In genomic region chr16:75256871-75257343, GRCh38 we compare ENCODE assay signal across 9 cellular contexts. TPM values are rescaled to one million over a fixed set of nuclear protein-coding genes. Genes with fewer than 3 reads are reported as not detected.
DNase-seq lines count a peak whose midpoint lies in the region; ATAC-seq and TF ChIP-seq lines count a peak whose summit lies in the region.
"Had no signal": no experiment of that assay in that cellular context is flagged by ENCODE, and none has a peak within 500 bp of the region (broad histone marks: within the 10 kb centered on the region; RNA-seq: fewer than 3 reads in every experiment).

No MANE protein-coding gene starts in this region.

- H3K4me3 ChIP-seq in HEK293 (ENCODE audit: low read depth, low read length), result no peak overlapping the region
- no peak overlapping the region for H3K4me3 ChIP-seq in body of pancreas
- peak overlapping the region in 1 of 4 donors; percentile 28 for H3K4me3 ChIP-seq in stomach

- no peak for ATAC-seq in body of pancreas

- no peak for TF ChIP-seq EP300 in stomach (IDR thresholded peaks at IDR 0.05)

- DNase-seq in body of pancreas (peak in 2 of 4 donors; percentile 28 to 34), islet precursor cell (peak; percentile 78), stomach (peak; percentile 32), Kasumi-1 (lab: John Stamatoyannopoulos, UW) (no peak), NAMALWA (ENCODE audit: low spot score) (no peak), dedifferentiated amniotic fluid mesenchymal stem cell (ENCODE audit: extremely low spot score) (no peak)
- DNase-seq in activated T-cell treated with anti-CD3 and anti-CD28 coated beads, Interleukin-2, amount 50 U/mL, for 1 hour, result no peak

- 59 to 68% methylated on average over 5 to 9 of the region's 9 CpGs for WGBS in body of pancreas, 2 donors
- 33 to 53% (median 42%) methylated on average over 5 to 9 of the region's 9 CpGs for WGBS in stomach, 5 donors

- peaks cover 8% of the 10 kb centered on the region for H3K4me1 ChIP-seq in HEK293 (ENCODE audit: control insufficient read depth, insufficient read depth, low read length)
- peaks cover 66% of the 10 kb centered on the region for H3K4me1 ChIP-seq in body of pancreas
- H3K4me1 ChIP-seq in stomach, result peaks cover 68 to 89% (median 84%) of the 10 kb centered on the region in 4 donors

- POLR2A ChIA-PET in HEK293 (lab: Yijun Ruan, JAX), result interaction anchor here (1.0 kb wide), 1 partner anchor 49 kb away, joined by 3 read pairs; no protein-coding TSS in a partner anchor

- intact Hi-C loops in body of pancreas (cut with DNase I), result loop anchor here (10.0 kb wide), 1 partner anchor 48 kb away; no protein-coding TSS in a partner anchor
- intact Hi-C loops in stomach (cut with DNase I; ENCODE audit: low total_unique reads), result no loop called here

- TF ChIP-seq CTCF in HEK293 (tag by site-specific recombination; IDR thresholded peaks at IDR 0.05), result no peak
- TF ChIP-seq CTCF in body of pancreas (IDR thresholded peaks at IDR 0.05), result no peak
- no peak for TF ChIP-seq CTCF in stomach (IDR thresholded peaks at IDR 0.05)

- peak overlapping the region; percentile 36; the same call in 1 of the 2 replicates for H3K27ac ChIP-seq in HEK293 (ENCODE audit: extremely low read depth, low read depth, low read length)
- H3K27ac ChIP-seq in body of pancreas, result peak overlapping the region in 3 of 4 donors; percentile 30 to 62 (median 53)
- peak overlapping the region; percentile 32 to 75 (median 68) for H3K27ac ChIP-seq in stomach

- no peaks in the 10 kb centered on the region for H3K9me3 ChIP-seq in HEK293 (ENCODE audit: control insufficient read depth, insufficient read depth, low read depth, low read length)
- no peaks in the 10 kb centered on the region for H3K9me3 ChIP-seq in body of pancreas
- no peaks in the 10 kb centered on the region for H3K9me3 ChIP-seq in stomach

- TF ChIP-seq POLR2A in body of pancreas (IDR thresholded peaks at IDR 0.05) (no peak), stomach (IDR thresholded peaks at IDR 0.05) (no peak)

- no peaks in the 10 kb centered on the region for H3K27me3 ChIP-seq in body of pancreas
- peaks cover 0 to 21% (median 0%) of the 10 kb centered on the region in 3 donors for H3K27me3 ChIP-seq in stomach

- CTCF ChIA-PET in HEK293 (lab: Yijun Ruan, JAX), result interaction anchor here (0.6 to 1.7 kb wide), 4 partner anchors 22 to 130 kb away, joined by 4 to 5 read pairs (median 4); no protein-coding TSS in a partner anchor

- no peaks in the 10 kb centered on the region for H3K36me3 ChIP-seq in HEK293 (ENCODE audit: control insufficient read depth in 2 of 2, insufficient read depth in 1 of 2, low read length in 2 of 2)
- no peaks in the 10 kb centered on the region for H3K36me3 ChIP-seq in body of pancreas (replicated peaks in 1 of 2; ENCODE audit: insufficient read depth in 1 of 2, low read depth in 2 of 2)
- no peaks in the 10 kb centered on the region for H3K36me3 ChIP-seq in stomach

TF ChIP-seq in HEK293, 187 proteins besides CTCF, POLR2A, EP300 and RAD21:
- TF ChIP-seq ZBTB6 (tag by site-specific recombination; IDR thresholded peaks at IDR 0.05) (no peak), ZNF664 (tag by site-specific recombination; IDR thresholded peaks at IDR 0.05) (no peak), ZNF449 (tag by site-specific recombination; IDR thresholded peaks at IDR 0.05) (peak; percentile 92), ZBTB8A (tag by site-specific recombination; IDR thresholded peaks at IDR 0.05) (no peak), KLF1 (tag by site-specific recombination; IDR thresholded peaks at IDR 0.05) (peak; percentile 93), EGR2 (tag by site-specific recombination; IDR thresholded peaks at IDR 0.05; ENCODE audit: low read depth) (peak; percentile 38; the same call in 1 of the 2 replicates), GLIS1 (tag by site-specific recombination; IDR thresholded peaks at IDR 0.05) (peak; percentile 65), ZNF184 (tag by site-specific recombination; IDR thresholded peaks at IDR 0.05) (no peak), ZNF391 (tag by site-specific recombination; IDR thresholded peaks at IDR 0.05; ENCODE audit: borderline replicate concordance, low read depth) (no peak)
TF ChIP-seq in HEK293: peak in this region for 4.

RNA-seq across cellular contexts. Expression of gene BCAR1, which starts 5.5 kb away (rescaled TPM):
- total RNA-seq in body of pancreas (10 to 100 TPM; 61.0 to 72.8 TPM), stomach (100 to 1,000 TPM in 3 of 5 donors, 10 to 100 TPM in 2; 44.4 to 219 (median 122) TPM)
- polyA plus RNA-seq in stomach, result 10 to 100 TPM; 34.7 to 51.5 (median 45.6) TPM

RNA-seq across cellular contexts. Expression of gene CTRB1, which starts 38.1 kb away (rescaled TPM):
- total RNA-seq in body of pancreas, result over 10,000 TPM; 14,932 to 20,352 TPM
- total RNA-seq in stomach, result not detected
- 10 to 100 TPM in 1 of 3 donors, 1 to 10 TPM in 2; 2.5 to 35.9 (median 2.9) TPM for polyA plus RNA-seq in stomach
- total RNA-seq: kidney epithelial cell had no signal

RNA-seq across cellular contexts. Expression of gene CTRB2, which starts 49.9 kb away (rescaled TPM):
- over 10,000 TPM; 18,538 to 32,261 TPM for total RNA-seq in body of pancreas
- total RNA-seq in stomach, result not detected
- polyA plus RNA-seq in stomach, result 10 to 100 TPM in 1 of 3 donors, 1 to 10 TPM in 2; 2.7 to 26.6 (median 4.0) TPM
- total RNA-seq: kidney epithelial cell had no signal

Comparison
In these comparisons a context has a peak if more than half of its experiments do, and no peak if none do; other contexts are left out.
1. DNase-seq: peak in islet precursor cell (single experiment) and stomach (single experiment); none in Kasumi-1 (0 of 2), activated T-cell treated with anti-CD3 and anti-CD28 coated beads, Interleukin-2, amount 50 U/mL, for 1 hour (single experiment), NAMALWA (single experiment) and dedifferentiated amniotic fluid mesenchymal stem cell (single experiment).
2. RNA of gene CTRB1, which starts 38.1 kb away (total RNA-seq): 14,932 to 20,352 TPM in body of pancreas; not detected in stomach; every median in the first group is over 1,000 times any median in the second.
3. RNA of gene CTRB2, which starts 49.9 kb away (total RNA-seq): 18,538 to 32,261 TPM in body of pancreas; not detected in stomach; every median in the first group is over 1,000 times any median in the second.
4. Peak in every context shown above with its lines, with median percentiles within 50 percentile points of each other: H3K27ac ChIP-seq.